ENCODE assay signal across 21 cellular contexts in genomic region chr13:106491463-106491862, GRCh38. TPM values are rescaled to one million over a fixed set of nuclear protein-coding genes. Genes with fewer than 3 reads are reported as not detected.
DNase-seq lines count a peak whose midpoint lies in the region; ATAC-seq and TF ChIP-seq lines count a peak whose summit lies in the region.
"Had no signal": no experiment of that assay in that cellular context is flagged by ENCODE, and none has a peak within 500 bp of the region (broad histone marks: within the 10 kb centered on the region; RNA-seq: fewer than 3 reads in every experiment).

No MANE protein-coding gene starts in this region.

- ATAC-seq in activated CD4-positive, alpha-beta T cell treated with anti-CD3 and anti-CD28 coated beads for 36 hours: no peak
- ATAC-seq in T-cell (replicated peaks in 1 of 4) (no peak), sciatic nerve (peak; percentile 50), upper lobe of right lung (no peak), HG03135 (IDR thresholded peaks at IDR 0.05; ENCODE audit: unreplicated experiment) (no peak)
- ATAC-seq: pancreas had no signal

- no peaks in the 10 kb centered on the region for H3K9me3 Mint-ChIP-seq in activated CD4-positive, alpha-beta T cell treated with anti-CD3 and anti-CD28 coated beads for 36 hours (ENCODE audit: low read depth)
- H3K9me3 Mint-ChIP-seq in T-cell (no peaks in the 10 kb centered on the region), immature natural killer cell (peaks cover 0 to 2% (median 0%) of the 10 kb centered on the region in 6 donors)
- H3K9me3 Mint-ChIP-seq: activated naive CD4-positive, alpha-beta T cell treated with anti-CD3 and anti-CD28 coated beads, Interleukin-2, amount 50 U/mL, for 72 hours; HFFc6 had no signal

- POLR2A ChIA-PET in activated CD4-positive, alpha-beta T cell treated with anti-CD3 and anti-CD28 coated beads for 36 hours (lab: Charles Lee): no interaction called here
- POLR2A ChIA-PET in T-cell (lab: Charles Lee): no interaction called here

- intact Hi-C loops in activated CD4-positive, alpha-beta T cell treated with anti-CD3 and anti-CD28 coated beads for 36 hours (cut with DNase I, micrococcal nuclease): loop anchor here in 1 of 2 experiments (2.0 kb wide), 1 partner anchor 43 kb away; the partner anchor contains the start of gene EFNB2
- intact Hi-C loops in sciatic nerve (cut with DNase I): no loop called here
- intact Hi-C loops in upper lobe of right lung (cut with DNase I): no loop called here

- peaks cover 58% of the 10 kb centered on the region for H3K27me3 Mint-ChIP-seq in activated CD4-positive, alpha-beta T cell treated with anti-CD3 and anti-CD28 coated beads for 36 hours
- H3K27me3 Mint-ChIP-seq in T-cell (peaks cover 49 to 73% of the 10 kb centered on the region in 2 donors), immature natural killer cell (ENCODE audit: low read depth in 3 of 3) (peaks cover 9 to 32% (median 21%) of the 10 kb centered on the region in 3 donors)

- peaks cover 33% of the 10 kb centered on the region for H3K36me3 ChIP-seq in upper lobe of right lung

- DNase-seq in activated CD4-positive, alpha-beta T cell treated with anti-CD3 and anti-CD28 coated beads for 36 hours: no peak
- DNase-seq in activated CD4-positive, alpha-beta T cell treated with anti-CD3 and anti-CD28 coated beads for 4 hours: no peak
- DNase-seq in T-cell (no peak), immature natural killer cell (no peak), sciatic nerve (ENCODE audit: low spot score) (no peak), retina (no peak), upper lobe of right lung (no peak)
- DNase-seq: activated CD4-positive, alpha-beta T cell treated with anti-CD3 and anti-CD28 coated beads for 48 hours; COR-L47; DMS79 treated with DMSO at 0.1 percent for 48 hours; HFFc6; NCI-H1092; NCI-H2029 treated with DMSO at 0.1 percent for 48 hours; OCI-M1; pancreas; SHP77 treated with DMSO at 0.1 percent for 48 hours; thyroid gland had no signal

- no peaks in the 10 kb centered on the region for H3K36me3 Mint-ChIP-seq in activated CD4-positive, alpha-beta T cell treated with anti-CD3 and anti-CD28 coated beads for 36 hours (ENCODE audit: low read depth)
- H3K36me3 Mint-ChIP-seq in T-cell (no peaks in the 10 kb centered on the region), immature natural killer cell (no peaks in the 10 kb centered on the region)

- TF ChIP-seq CTCF in upper lobe of right lung (IDR thresholded peaks at IDR 0.05): no peak

- H3K4me1 Mint-ChIP-seq in activated CD4-positive, alpha-beta T cell treated with anti-CD3 and anti-CD28 coated beads for 36 hours: peaks cover 26% of the 10 kb centered on the region
- peaks cover 24 to 32% (median 26%) of the 10 kb centered on the region in 3 donors for H3K4me1 Mint-ChIP-seq in T-cell
- peaks cover 23 to 29% of the 10 kb centered on the region in 2 donors for H3K4me1 Mint-ChIP-seq in immature natural killer cell

- H3K4me3 Mint-ChIP-seq in activated CD4-positive, alpha-beta T cell treated with anti-CD3 and anti-CD28 coated beads for 36 hours: peak overlapping the region; percentile 43
- peak overlapping the region in 2 of 3 donors; percentile 2 to 53 for H3K4me3 Mint-ChIP-seq in T-cell
- H3K4me3 Mint-ChIP-seq in immature natural killer cell: peak overlapping the region; percentile 72 to 82 (median 75)
- H3K4me3 Mint-ChIP-seq: HFFc6 had no signal

- no peaks in the 10 kb centered on the region for H3K27me3 ChIP-seq in upper lobe of right lung
- H3K27me3 ChIP-seq: esophagus muscularis mucosa, pancreas, thyroid gland had no signal

- H3K9me3 ChIP-seq in upper lobe of right lung: no peaks in the 10 kb centered on the region
- H3K9me3 ChIP-seq: esophagus muscularis mucosa, pancreas, thyroid gland had no signal

- CTCF ChIA-PET in activated CD4-positive, alpha-beta T cell treated with anti-CD3 and anti-CD28 coated beads for 36 hours (lab: Charles Lee): no interaction called here
- CTCF ChIA-PET in T-cell (lab: Charles Lee): interaction anchor here in 1 of 2 donors (0.6 kb wide), 1 partner anchor 1060 kb away, joined by 3 read pairs; no protein-coding TSS in a partner anchor

- no peak overlapping the region for H3K27ac Mint-ChIP-seq in activated CD4-positive, alpha-beta T cell treated with anti-CD3 and anti-CD28 coated beads for 36 hours
- H3K27ac Mint-ChIP-seq in T-cell (no peak overlapping the region), immature natural killer cell (peak overlapping the region in 1 of 6 donors; percentile 62)
- H3K27ac Mint-ChIP-seq: HFFc6 had no signal

- H3K4me1 ChIP-seq in upper lobe of right lung: peaks cover 8% of the 10 kb centered on the region
- H3K4me1 ChIP-seq: pancreas had no signal

- no peak overlapping the region for H3K27ac ChIP-seq in upper lobe of right lung
- H3K27ac ChIP-seq: 22Rv1, pancreas had no signal

- no peak overlapping the region for H3K4me3 ChIP-seq in upper lobe of right lung
- H3K4me3 ChIP-seq: esophagus muscularis mucosa, pancreas, thyroid gland had no signal

RNA-seq across cellular contexts. Expression of gene EFNB2, which starts 44.0 kb away (rescaled TPM):
- under 1 TPM; 0.05 to 0.14 TPM for total RNA-seq in activated CD4-positive, alpha-beta T cell treated with anti-CD3 and anti-CD28 coated beads for 36 hours
- total RNA-seq in T-cell (under 1 TPM; 0.18 to 0.47 (median 0.33) TPM), sciatic nerve (37.0 TPM), upper lobe of right lung (55.1 TPM)
- under 1 TPM in 1 of 3 donors, not detected in 2; 0.17 TPM for polyA plus RNA-seq in immature natural killer cell
- total RNA-seq: activated naive CD4-positive, alpha-beta T cell treated with anti-CD3 and anti-CD28 coated beads, Interleukin-2, amount 50 U/mL, for 72 hours had no signal

Comparison
In these comparisons a context has a peak if more than half of its experiments do, and no peak if none do; other contexts are left out.
1. RNA of gene EFNB2, which starts 44.0 kb away (total RNA-seq): 55.1 TPM in upper lobe of right lung (single experiment) and 37.0 TPM in sciatic nerve (single experiment); 0.18 to 0.47 TPM in T-cell and 0.05 to 0.14 TPM in activated CD4-positive, alpha-beta T cell treated with anti-CD3 and anti-CD28 coated beads for 36 hours; every median in the first group is over 10 times any median in the second.
2. Peak in every context shown above with its lines, with median percentiles within 50 percentile points of each other: H3K4me3 Mint-ChIP-seq.